Comparison of ENCODE assay signal across 27 cellular contexts in the genomic region with DNA sequence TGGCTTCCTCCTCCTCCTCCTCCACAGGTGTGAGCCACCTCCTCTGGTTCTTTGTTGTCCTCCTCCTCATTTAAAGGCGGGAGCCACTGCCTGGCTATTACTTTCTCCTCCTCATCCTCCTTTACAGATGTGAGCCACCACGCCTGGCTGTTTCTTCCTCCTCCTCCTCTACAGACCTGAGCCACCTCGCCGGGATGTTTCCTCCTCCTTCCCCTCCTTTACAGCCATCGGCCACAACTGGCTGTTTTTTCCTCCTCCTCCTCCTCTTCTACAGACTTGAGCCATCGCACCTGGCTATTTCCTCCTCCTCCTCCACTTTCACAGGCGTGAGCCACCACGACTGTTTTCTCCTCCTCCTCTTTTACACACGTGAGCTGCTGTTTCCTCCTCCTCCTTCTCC. TPM values are rescaled to one million over a fixed set of nuclear protein-coding genes. Genes with fewer than 3 reads are reported as not detected.
"Had no signal": no experiment of that assay in that cellular context is flagged by ENCODE, and none has a peak within 500 bp of the region (broad histone marks: within the 10 kb centered on the region; RNA-seq: fewer than 3 reads in every experiment).

No MANE protein-coding gene starts in this region.

- ATAC-seq: HepG2, Panc1 had no signal

- DNase-seq: IMR-90, Kasumi-1, KG1, MM.1S, NCI-H1048, NCI-H1105, NCI-H1417 treated with DMSO at 0.1 percent for 48 hours, NCI-H146, NCI-H1694 treated with DMSO at 0.1 percent for 48 hours, NCI-H1930, NCI-H2081, NCI-H2107, NCI-H226, NCI-H446, NCI-H510A, NCI-H524 treated with DMSO at 0.1 percent for 48 hours, NCI-H69, NCI-H774, SHP77, SK-N-SH, SW 1271 had no signal

- H3K27ac ChIP-seq: RWPE1 had no signal

- H3K9me3 ChIP-seq: SK-N-SH had no signal

RNA-seq across cellular contexts. Expression of gene ZNF479, which starts 49.0 kb away (rescaled TPM):
- total RNA-seq: HepG2, HT1080, IMR-90, M059J, SK-MEL-5 had no signal
- polyA plus RNA-seq: HepG2, IMR-90, SK-N-SH had no signal
